ENCODE assay signal across 8 cellular contexts in the genomic region with DNA sequence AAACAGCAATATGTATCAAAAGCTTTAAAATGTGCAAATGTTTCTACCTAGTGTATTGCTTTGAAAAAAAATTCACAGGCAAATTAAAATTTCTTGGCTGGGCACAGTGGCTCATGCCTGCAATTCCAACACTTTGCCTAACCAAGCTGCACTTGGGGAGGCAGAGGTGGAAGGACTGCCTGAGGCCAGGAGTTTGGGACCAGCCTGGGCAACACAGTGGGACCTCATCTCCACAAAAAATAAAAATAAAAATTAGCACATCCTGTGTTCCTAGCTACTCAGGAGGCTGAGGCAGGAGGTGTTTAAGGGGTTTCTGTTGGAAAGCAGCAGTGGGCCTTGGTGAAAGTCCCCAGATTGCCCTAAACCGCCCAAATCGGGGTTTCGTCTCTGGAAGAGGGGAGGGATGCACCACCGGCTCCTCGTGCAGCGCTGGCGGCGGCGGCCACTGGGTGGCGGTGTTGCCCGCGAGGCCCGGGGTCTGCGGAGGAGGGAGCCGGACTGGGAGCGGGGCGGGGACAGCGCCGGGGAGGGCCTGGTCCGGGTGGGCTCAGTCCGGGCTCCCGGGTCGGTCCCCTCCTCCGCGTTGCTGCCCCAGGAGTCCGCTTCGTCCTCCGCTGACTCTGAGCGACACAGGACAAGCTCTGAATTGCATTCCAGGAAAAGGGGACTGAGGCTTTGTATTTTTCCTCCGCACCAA.
DNase-seq lines count a peak whose midpoint lies in the region; ATAC-seq, FAIRE-seq and TF ChIP-seq lines count a peak whose summit lies in the region.

No MANE protein-coding gene starts in this region.

- FAIRE-seq in GM12878 (lab: Jason Lieb, UNC), result no peak

- in situ Hi-C loops in GM12878 (cut with MboI), result no loop called here

- BruUV-seq in GM12878 (replicated peaks; lab: Mats Ljungman, UMichigan), result no TSS peak

- no peaks in the 10 kb centered on the region for H3K4me1 ChIP-seq in GM12878 (ENCODE audit: control insufficient read depth, insufficient read depth, low read length)

- TF ChIP-seq POLR2A in GM12878 (IDR thresholded peaks at IDR 0.05; ENCODE audit: low read depth, low read length), result no peak

- H3K27ac Mint-ChIP-seq in T-cell, result no peak overlapping the region

- H3K27ac ChIP-seq in GM12878 (ENCODE audit: control insufficient read depth, insufficient read depth), result no peak overlapping the region

- H3K79me2 ChIP-seq in GM12878 (ENCODE audit: control insufficient read depth, insufficient read depth, low read length), result no peaks in the 10 kb centered on the region

- whole genome bisulfite sequencing in GM12878 (ENCODE audit: insufficient coverage, insufficient replicate concordance, low lambda C conversion rate, missing lambda C conversion rate), result 7% methylated on average over 21 of the region's 30 CpGs

- peak; percentile 57 for TF ChIP-seq CTCF in AG10803 (conservative IDR thresholded peaks at IDR 0.05; ENCODE audit: low read length)
- TF ChIP-seq CTCF in GM12878 (IDR thresholded peaks at IDR 0.05 in 2 of 3, conservative IDR thresholded peaks at IDR 0.05 in 1 of 3; ENCODE audit: control insufficient read depth in 2 of 3, extremely low read depth in 1 of 3, insufficient read depth in 1 of 3, low read depth in 3 of 3, low read length in 3 of 3), result peak; percentile 76 to 90 (median 82)

- H3K27me3 Mint-ChIP-seq in T-cell, result peaks cover 51 to 54% of the 10 kb centered on the region in 2 donors

- ATAC-seq in GM18907 (IDR thresholded peaks at IDR 0.05; ENCODE audit: unreplicated experiment) (peak; percentile 89), HG03354 (IDR thresholded peaks at IDR 0.05; ENCODE audit: poor library complexity, severe bottlenecking, unreplicated experiment) (peak; percentile 88), T-cell (replicated peaks in 1 of 4) (peak; percentile 26 to 53 (median 42)), GM12878 (peak; percentile 99), sciatic nerve (peak; percentile 92), GM18520 (IDR thresholded peaks at IDR 0.05; ENCODE audit: unreplicated experiment) (no peak)

- peak; percentile 85 for TF ChIP-seq RAD21 in GM12878 (IDR thresholded peaks at IDR 0.05; ENCODE audit: insufficient read depth, low read depth, low read length)

- RAD21 ChIA-PET in GM12878 (lab: Charles Lee; ENCODE audit: unreplicated experiment), result interaction anchor here (0.8 to 4.6 kb wide), 4 partner anchors 69 to 201 kb away, joined by 3 to 29 read pairs (median 4); no protein-coding TSS in a partner anchor

- TF ChIP-seq EP300 in GM12878 (IDR thresholded peaks at IDR 0.05; ENCODE audit: borderline replicate concordance in 1 of 2, control insufficient read depth in 1 of 2, low read depth in 2 of 2, low read length in 2 of 2), result no peak

- H3K4me3 ChIP-seq in AG10803 (ENCODE audit: low read length) (peak overlapping the region; percentile 53), GM12878 (no peak overlapping the region), iPS-11a (ENCODE audit: low read depth, low read length) (peak overlapping the region; percentile 28)

- CTCF ChIA-PET in T-cell (lab: Charles Lee), result no interaction called here
- CTCF ChIA-PET in GM12878 (lab: Yijun Ruan, JAX), result interaction anchor here (0.6 to 5.5 kb wide), 15 partner anchors 9 to 1544 kb away, joined by 3 to 85 read pairs (median 4); no protein-coding TSS in a partner anchor

- no peaks in the 10 kb centered on the region for H3K36me3 Mint-ChIP-seq in T-cell

- no peak overlapping the region for H3K4me3 Mint-ChIP-seq in T-cell

- peaks cover 0 to 7% (median 7%) of the 10 kb centered on the region in 3 donors for H3K9me3 Mint-ChIP-seq in T-cell

- no peaks in the 10 kb centered on the region for H3K36me3 ChIP-seq in GM12878 (ENCODE audit: control insufficient read depth in 2 of 2, insufficient read depth in 2 of 2, low read length in 1 of 2)

- H3K4me1 Mint-ChIP-seq in T-cell, result no peaks in the 10 kb centered on the region

- POLR2A ChIA-PET in T-cell (lab: Charles Lee), result no interaction called here
- POLR2A ChIA-PET in GM12878 (lab: Charles Lee), result interaction anchor here (0.6 kb wide), 1 partner anchor 654 kb away, joined by 3 read pairs; no protein-coding TSS in a partner anchor

- SMC1A ChIA-PET in GM12878 (lab: Charles Lee; ENCODE audit: uncharacterized antibody, unreplicated experiment), result interaction anchor here (1.2 to 4.6 kb wide), 3 partner anchors 74 to 192 kb away, joined by 3 to 41 read pairs (median 3); no protein-coding TSS in a partner anchor

- no peak overlapping the region for H3K9ac ChIP-seq in GM12878 (ENCODE audit: control insufficient read depth, insufficient read depth, low read length)

- H2AFZ ChIP-seq in GM12878 (ENCODE audit: control insufficient read depth, low read depth, low read length), result peak overlapping the region; percentile 30; the same call in 1 of the 2 replicates

- no peaks in the 10 kb centered on the region; a peak in 2 of 4 replicates for H3K27me3 ChIP-seq in GM12878 (replicated peaks in 1 of 2; ENCODE audit: control insufficient read depth in 2 of 2, insufficient read depth in 2 of 2, low read length in 1 of 2)

- H4K20me1 ChIP-seq in GM12878 (ENCODE audit: control insufficient read depth, insufficient read depth), result no peaks in the 10 kb centered on the region

- DNase-seq in AG10803 (ENCODE audit: low read depth) (peak; percentile 17), T-cell (peak in 20 of 34 experiments; percentile 2 to 33 (median 16)), GM12878 (ENCODE audit: low read depth, low spot score) (no peak), sciatic nerve (ENCODE audit: low spot score) (peak; percentile 85)

- H3K4me2 ChIP-seq in GM12878 (ENCODE audit: control insufficient read depth, insufficient read depth), result no peak overlapping the region; the same call in 1 of the 2 replicates

- H3K9me3 ChIP-seq in GM12878 (replicated peaks; ENCODE audit: control insufficient read depth, insufficient read depth, low read length), result no peaks in the 10 kb centered on the region

- intact Hi-C loops in GM12878 (cut with micrococcal nuclease; ENCODE audit: unreplicated experiment) (loop anchor here (1.0 to 5.0 kb wide), 3 partner anchors 73 to 447 kb away; no protein-coding TSS in a partner anchor), sciatic nerve (cut with DNase I) (no loop called here)

TF ChIP-seq in GM12878, 131 proteins besides CTCF, POLR2A, EP300 and RAD21:
- TF ChIP-seq YY1 (IDR thresholded peaks at IDR 0.05; ENCODE audit: low read depth, low read length) (peak; percentile 45; the same call in 1 of the 2 replicates), SMC3 (IDR thresholded peaks at IDR 0.05; ENCODE audit: borderline replicate concordance, low read length) (peak; percentile 77), BRCA1 (IDR thresholded peaks at IDR 0.05; ENCODE audit: low read depth, low read length) (no peak), BHLHE40 (IDR thresholded peaks at IDR 0.05; ENCODE audit: borderline replicate concordance in 1 of 2, low read depth in 2 of 2, low read length in 1 of 2) (peak in 1 of 2 experiments; percentile 22; a peak in 1 of 4 replicates), EGR1 (IDR thresholded peaks at IDR 0.05; ENCODE audit: borderline replicate concordance in 1 of 2, low read depth in 2 of 2, low read length in 2 of 2) (peak in 1 of 2 experiments; percentile 82; a peak in 2 of 3 replicates)
TF ChIP-seq in GM12878: peak in this region for 4.
